1 cellular context compared by ENCODE assay signal in genomic region chr14:37413504-37414003, GRCh38.
A peak's percentile ranks its signal among the peaks of the same experiment; 100 is the strongest.
TF ChIP-seq lines count a peak whose summit lies in the region.

No MANE protein-coding gene starts in this region.

TF ChIP-seq in HepG2, 621 proteins besides CTCF, POLR2A, EP300 and RAD21 (continued from another document and continues in another):
- TF ChIP-seq KIAA2018 (CRISPR knock-in tag; IDR thresholded peaks at IDR 0.05; ENCODE audit: borderline replicate concordance) (peak; percentile 59; the same call in 1 of the 2 replicates), MEIS1 (CRISPR knock-in tag; IDR thresholded peaks at IDR 0.05; ENCODE audit: borderline replicate concordance) (no peak), DMAP1 (CRISPR knock-in tag; IDR thresholded peaks at IDR 0.05) (no peak), ZNF329 (CRISPR knock-in tag; IDR thresholded peaks at IDR 0.05; ENCODE audit: low read depth) (no peak), ZNF747 (CRISPR knock-in tag; IDR thresholded peaks at IDR 0.05; ENCODE audit: borderline replicate concordance) (no peak), CENPX (CRISPR knock-in tag; IDR thresholded peaks at IDR 0.05) (no peak), FIP1L1 (IDR thresholded peaks at IDR 0.05; ENCODE audit: borderline replicate concordance, insufficient read depth, low read depth, low read length) (no peak), MYNN (CRISPR knock-in tag; IDR thresholded peaks at IDR 0.05; ENCODE audit: low read depth) (no peak), CCAR2 (optimal IDR thresholded peaks at IDR 0.05; ENCODE audit: low read depth, low read length) (no peak), ARID4A (CRISPR knock-in tag; IDR thresholded peaks at IDR 0.05; ENCODE audit: borderline replicate concordance) (no peak; the same call in 1 of the 2 replicates), SNAPC2 (CRISPR knock-in tag; IDR thresholded peaks at IDR 0.05) (peak; percentile 43; the same call in 1 of the 2 replicates), ARNTL (CRISPR knock-in tag; IDR thresholded peaks at IDR 0.05) (no peak), DRAP1 (CRISPR knock-in tag; IDR thresholded peaks at IDR 0.05) (peak; percentile 19; the same call in 1 of the 2 replicates), MEF2D (CRISPR knock-in tag; IDR thresholded peaks at IDR 0.05) (peak; percentile 99), HOXD1 (CRISPR knock-in tag; IDR thresholded peaks at IDR 0.05) (no peak), ZNF30 (CRISPR knock-in tag; IDR thresholded peaks at IDR 0.05) (no peak), NFYB (CRISPR knock-in tag; IDR thresholded peaks at IDR 0.05) (no peak), ZNF512 (CRISPR knock-in tag; IDR thresholded peaks at IDR 0.05) (no peak), E2F5 (CRISPR knock-in tag; conservative IDR thresholded peaks at IDR 0.05) (no peak), ATF7 (IDR thresholded peaks at IDR 0.05) (no peak), ATF7 (CRISPR knock-in tag; IDR thresholded peaks at IDR 0.05) (no peak), ZNF382 (CRISPR knock-in tag; IDR thresholded peaks at IDR 0.05; ENCODE audit: borderline replicate concordance) (no peak), ZSCAN9 (CRISPR knock-in tag; IDR thresholded peaks at IDR 0.05; ENCODE audit: borderline replicate concordance) (no peak), ZNF513 (CRISPR knock-in tag; conservative IDR thresholded peaks at IDR 0.05) (no peak), TFDP1 (CRISPR knock-in tag; IDR thresholded peaks at IDR 0.05; ENCODE audit: borderline replicate concordance) (no peak), ZNF225 (CRISPR knock-in tag; IDR thresholded peaks at IDR 0.05) (no peak), ZNF678 (CRISPR knock-in tag; IDR thresholded peaks at IDR 0.05) (no peak), AGO2 (optimal IDR thresholded peaks at IDR 0.05; ENCODE audit: low read depth, low read length) (no peak), ZNF567 (CRISPR knock-in tag; IDR thresholded peaks at IDR 0.05; ENCODE audit: borderline replicate concordance) (no peak), ZNF414 (CRISPR knock-in tag; IDR thresholded peaks at IDR 0.05) (0 out of 2 replicates have a peak, but pooled peaks have one; percentile 48), NR2F6 (IDR thresholded peaks at IDR 0.05) (0 out of 2 replicates have a peak, but pooled peaks have one; percentile 30), NR2F6 (CRISPR knock-in tag; IDR thresholded peaks at IDR 0.05) (0 out of 2 replicates have a peak, but pooled peaks have one; percentile 42), ZNF274 (CRISPR knock-in tag; IDR thresholded peaks at IDR 0.05) (no peak), TGIF2 (CRISPR knock-in tag; IDR thresholded peaks at IDR 0.05) (no peak), MYC (CRISPR knock-in tag; IDR thresholded peaks at IDR 0.05; ENCODE audit: borderline replicate concordance) (no peak), ZNF790 (CRISPR knock-in tag; IDR thresholded peaks at IDR 0.05; ENCODE audit: borderline replicate concordance) (no peak), RFX3 (CRISPR knock-in tag; IDR thresholded peaks at IDR 0.05) (no peak), RFX5 (IDR thresholded peaks at IDR 0.05; ENCODE audit: low read depth, low read length) (no peak), HNF4A (CRISPR knock-in tag; IDR thresholded peaks at IDR 0.05) (peak; percentile 23; the same call in 1 of the 2 replicates), SMAD1 (CRISPR knock-in tag; IDR thresholded peaks at IDR 0.05; ENCODE audit: borderline replicate concordance, low read depth) (no peak), ZNF224 (CRISPR knock-in tag; IDR thresholded peaks at IDR 0.05) (no peak), REPIN1 (CRISPR knock-in tag; IDR thresholded peaks at IDR 0.05; ENCODE audit: borderline replicate concordance, low read depth) (peak; percentile 69; the same call in 1 of the 2 replicates), ZEB1 (IDR thresholded peaks at IDR 0.05; ENCODE audit: insufficient replicate concordance, low read depth) (no peak), ZNF569 (CRISPR knock-in tag; IDR thresholded peaks at IDR 0.05; ENCODE audit: borderline replicate concordance) (no peak), ZNF746 (CRISPR knock-in tag; IDR thresholded peaks at IDR 0.05) (no peak)
